In genomic region chr15:68627476-68627875, GRCh38 we compare ENCODE assay signal across 28 cellular contexts. TPM values are rescaled to one million over a fixed set of nuclear protein-coding genes. Genes with fewer than 3 reads are reported as not detected.
"Had no signal": no experiment of that assay in that cellular context is flagged by ENCODE, and none has a peak within 500 bp of the region (broad histone marks: within the 10 kb centered on the region; RNA-seq: fewer than 3 reads in every experiment).

No MANE protein-coding gene starts in this region.

- H3K36me3 ChIP-seq: ascending aorta, WERI-Rb-1 had no signal

- H3K4me2 ChIP-seq: KMS-11 had no signal

- ATAC-seq: activated CD8-positive, alpha-beta memory T cell treated with anti-CD3 and anti-CD28 coated beads, Interleukin-2, amount 10 ng/mL, durations not matched to agents 7 days and 5 days; body of pancreas had no signal

- H3K4me3 ChIP-seq: ascending aorta, body of pancreas had no signal

- H3K27ac ChIP-seq: ascending aorta, body of pancreas, KMS-11, WERI-Rb-1 had no signal

- DNase-seq: activated CD4-positive, alpha-beta memory T cell treated with anti-CD3 and anti-CD28 coated beads, Interleukin-2, amount 10 ng/mL, durations not matched to agents 7 days and 5 days; activated CD4-positive, alpha-beta T cell treated with anti-CD3 and anti-CD28 coated beads for 1 hour; activated CD4-positive, alpha-beta T cell treated with anti-CD3 and anti-CD28 coated beads for 48 hours; activated CD4-positive, CD25-positive, alpha-beta regulatory T cell; activated CD8-positive, alpha-beta memory T cell treated with anti-CD3 and anti-CD28 coated beads for 24 hours; activated CD8-positive, alpha-beta memory T cell treated with anti-CD3 and anti-CD28 coated beads, Interleukin-2, amount 10 ng/mL, durations not matched to agents 7 days and 5 days; activated CD8-positive, alpha-beta memory T cell treated with anti-CD3 and anti-CD28 coated beads, Interleukin-2, amount 50 U/mL, for 48 hours; activated effector memory CD4-positive, alpha-beta T cell treated with Interleukin-2 at 50 U/mL for 16 hours; activated naive CD4-positive, alpha-beta T cell treated with anti-CD3 and anti-CD28 coated beads, Interleukin-2, amount 10 ng/mL, durations not matched to agents 7 days and 5 days; activated T-cell treated with anti-CD3 and anti-CD28 coated beads, Interleukin-2, amount 50 U/mL, for 48 hours; amygdala; body of pancreas; central memory CD4-positive, alpha-beta T cell; NCI-H1092 treated with DMSO at 0.1 percent for 48 hours; NCI-H1417; NCI-H187 treated with DMSO at 0.1 percent for 48 hours; NCI-H2081; NCI-H345; NCI-H524 treated with DMSO at 0.1 percent for 48 hours; Right ventricle myocardium superior; SW 1271; T-helper 1 cell; T-helper 2 cell; T-helper 9 cell; WERI-Rb-1 had no signal

- H3K9ac ChIP-seq: KMS-11 had no signal

- H3K4me1 ChIP-seq: ascending aorta, body of pancreas had no signal

- H3K9me3 ChIP-seq: ascending aorta, body of pancreas had no signal

- H3K27me3 ChIP-seq: ascending aorta, body of pancreas had no signal

RNA-seq across cellular contexts. Expression of gene CORO2B, which starts 48.7 kb away (rescaled TPM):
- total RNA-seq: activated CD4-positive, alpha-beta memory T cell treated with anti-CD3 and anti-CD28 coated beads, Interleukin-2, amount 10 ng/mL, durations not matched to agents 7 days and 5 days; activated CD8-positive, alpha-beta memory T cell treated with anti-CD3 and anti-CD28 coated beads, Interleukin-2, amount 10 ng/mL, durations not matched to agents 7 days and 5 days; NCI-H460 had no signal
